In genomic region chr18:36075862-36076587, GRCh38 we compare ENCODE assay signal across 1 cellular context.
TF ChIP-seq lines count a peak whose summit lies in the region.

No MANE protein-coding gene starts in this region.

TF ChIP-seq in IMR-90, 13 proteins besides CTCF, POLR2A, EP300 and RAD21 (continued from another document):
- no peak for TF ChIP-seq MXI1 (IDR thresholded peaks at IDR 0.05; ENCODE audit: borderline replicate concordance, low read depth, low read length)
- TF ChIP-seq CHD1 (IDR thresholded peaks at IDR 0.05; ENCODE audit: low read depth, low read length): no peak
- TF ChIP-seq USF2 (IDR thresholded peaks at IDR 0.05; ENCODE audit: low read depth, low read length): no peak
- TF ChIP-seq RFX5 (IDR thresholded peaks at IDR 0.05; ENCODE audit: low read depth, low read length): no peak
